In the genomic region with DNA sequence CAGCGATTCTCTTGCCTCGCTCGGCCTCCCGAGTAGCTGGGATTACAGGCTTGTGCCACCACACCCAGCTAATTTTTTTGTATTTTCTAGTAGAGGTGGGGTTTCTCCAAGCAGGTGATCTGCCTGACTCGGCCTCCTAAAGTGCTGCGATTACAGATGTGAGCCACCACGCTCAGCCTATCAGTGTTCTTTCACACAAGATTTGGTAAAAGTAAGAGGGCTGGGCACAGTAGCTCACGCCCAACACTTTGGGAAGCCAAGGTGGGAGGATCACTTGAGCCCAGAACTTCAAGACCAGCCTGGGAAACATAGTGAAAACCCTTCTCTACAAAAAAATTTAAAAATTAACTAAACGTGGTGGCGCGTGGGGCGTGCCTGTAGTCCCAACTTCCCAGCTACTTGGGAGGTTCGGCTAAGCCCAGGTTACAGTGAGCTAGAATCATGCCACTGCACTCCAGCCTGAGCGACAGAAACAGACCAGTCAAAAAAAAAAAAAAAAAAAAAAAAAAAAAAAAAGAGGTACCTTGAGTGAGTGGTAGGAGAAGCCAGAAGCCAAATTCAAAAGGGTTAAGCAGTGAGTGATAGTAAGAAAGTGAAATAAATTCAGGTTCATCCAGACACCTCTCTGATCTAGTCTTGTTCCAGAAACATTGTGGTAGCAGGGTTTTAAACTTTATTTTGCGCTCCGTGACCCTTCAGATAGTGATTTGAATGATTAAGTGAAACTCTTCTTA, we compare ENCODE assay signal across 8 cellular contexts. TPM values are rescaled to one million over a fixed set of nuclear protein-coding genes. Genes with fewer than 3 reads are reported as not detected.
DNase-seq lines count a peak whose midpoint lies in the region; ATAC-seq and TF ChIP-seq lines count a peak whose summit lies in the region.

No MANE protein-coding gene starts in this region.

- peaks cover 10 to 14% of the 10 kb centered on the region in 2 donors for H3K4me1 ChIP-seq in ascending aorta
- peaks cover 9 to 24% of the 10 kb centered on the region in 2 donors for H3K4me1 ChIP-seq in left lung
- peaks cover 13 to 16% of the 10 kb centered on the region in 2 donors for H3K4me1 ChIP-seq in thoracic aorta (ENCODE audit: control insufficient read depth in 1 of 2, low read depth in 2 of 2)

- H3K4me3 ChIP-seq in ascending aorta, result peak overlapping the region; percentile 63 to 81
- H3K4me3 ChIP-seq in left lung, result peak overlapping the region; percentile 70 to 77
- H3K4me3 ChIP-seq in thoracic aorta, result peak overlapping the region; percentile 72

- H3K36me3 ChIP-seq in ascending aorta (peaks cover 17 to 22% of the 10 kb centered on the region in 2 donors), left lung (peaks cover 0 to 18% of the 10 kb centered on the region in 2 donors), thoracic aorta (peaks cover 6% of the 10 kb centered on the region)

- ATAC-seq in left lung (no peak), thoracic aorta (ENCODE audit: insufficient number of reproducible peaks, low FRiP score, low read depth) (no peak), GM18867 (IDR thresholded peaks at IDR 0.05; ENCODE audit: unreplicated experiment) (no peak)

- peaks cover 26% of the 10 kb centered on the region for H3K36me3 Mint-ChIP-seq in activated CD4-positive, alpha-beta T cell treated with anti-CD3 and anti-CD28 coated beads, Interleukin-2, amount 10 ng/mL, durations not matched to agents 24 days and 14 days (ENCODE audit: low read depth)

- no peak for TF ChIP-seq CTCF in ascending aorta (IDR thresholded peaks at IDR 0.05)
- TF ChIP-seq CTCF in left lung (IDR thresholded peaks at IDR 0.05), result no peak
- TF ChIP-seq CTCF in thoracic aorta (IDR thresholded peaks at IDR 0.05), result no peak

- H3K27ac Mint-ChIP-seq in activated CD4-positive, alpha-beta T cell treated with anti-CD3 and anti-CD28 coated beads, Interleukin-2, amount 10 ng/mL, durations not matched to agents 24 days and 14 days, result peak overlapping the region; percentile 98

- no peaks in the 10 kb centered on the region for H3K27me3 ChIP-seq in ascending aorta
- H3K27me3 ChIP-seq in left lung, result no peaks in the 10 kb centered on the region
- H3K27me3 ChIP-seq in thoracic aorta (replicated peaks; ENCODE audit: insufficient read depth), result no peaks in the 10 kb centered on the region

- H3K27ac ChIP-seq in ascending aorta (peak overlapping the region; percentile 88 to 95), left lung (peak overlapping the region; percentile 93 to 94), thoracic aorta (peak overlapping the region; percentile 86 to 90)

- peak overlapping the region; percentile 99 for H3K4me3 Mint-ChIP-seq in activated CD4-positive, alpha-beta T cell treated with anti-CD3 and anti-CD28 coated beads, Interleukin-2, amount 10 ng/mL, durations not matched to agents 24 days and 14 days

- no peaks in the 10 kb centered on the region for H3K9me3 Mint-ChIP-seq in activated CD4-positive, alpha-beta T cell treated with anti-CD3 and anti-CD28 coated beads, Interleukin-2, amount 10 ng/mL, durations not matched to agents 24 days and 14 days

- intact Hi-C loops in activated CD4-positive, alpha-beta T cell treated with anti-CD3 and anti-CD28 coated beads, Interleukin-2, amount 10 ng/mL, durations not matched to agents 24 days and 14 days (cut with micrococcal nuclease), result loop anchor here (1.0 kb wide), 3 partner anchors 11 to 58 kb away; a partner anchor contains a TSS
- intact Hi-C loops in ascending aorta (cut with DNase I) (loop anchor here (1.0 to 2.0 kb wide), 2 partner anchors 11 to 13 kb away; a partner anchor contains a TSS), left lung (cut with DNase I) (no loop called here)

- H3K9me3 ChIP-seq in ascending aorta (no peaks in the 10 kb centered on the region), left lung (no peaks in the 10 kb centered on the region), thoracic aorta (no peaks in the 10 kb centered on the region)

- no peaks in the 10 kb centered on the region for H3K27me3 Mint-ChIP-seq in activated CD4-positive, alpha-beta T cell treated with anti-CD3 and anti-CD28 coated beads, Interleukin-2, amount 10 ng/mL, durations not matched to agents 24 days and 14 days

- DNase-seq in activated CD4-positive, alpha-beta T cell treated with anti-CD3 and anti-CD28 coated beads, Interleukin-2, amount 10 ng/mL, durations not matched to agents 24 days and 14 days, result no peak
- DNase-seq in activated CD4-positive, alpha-beta T cell treated with anti-CD3 and anti-CD28 coated beads, Interleukin-2, amount 50 U/mL, for 1 hour, result no peak
- no peak for DNase-seq in ascending aorta (ENCODE audit: low spot score in 2 of 2)
- peak in 1 of 2 donors; percentile 23 for DNase-seq in left lung
- no peak for DNase-seq in thoracic aorta (ENCODE audit: low spot score)
- DNase-seq in stimulated activated CD4-positive, alpha-beta T cell treated with anti-CD3 and anti-CD28 coated beads, Interleukin-1b, Interleukin-23, amount 100 ng/mL, for 48 hours, result no peak
- no peak for DNase-seq in NCI-H2196 treated with DMSO at 0.1 percent for 48 hours (lab: John Stamatoyannopoulos, UW; ENCODE audit: unreplicated experiment)

- H3K4me1 Mint-ChIP-seq in activated CD4-positive, alpha-beta T cell treated with anti-CD3 and anti-CD28 coated beads, Interleukin-2, amount 10 ng/mL, durations not matched to agents 24 days and 14 days, result peaks cover 22% of the 10 kb centered on the region

RNA-seq across cellular contexts. Expression of a gene that starts 1.0 kb away (rescaled TPM):
- total RNA-seq in activated CD4-positive, alpha-beta T cell treated with anti-CD3 and anti-CD28 coated beads, Interleukin-2, amount 10 ng/mL, durations not matched to agents 24 days and 14 days, result 89.0 and 115 TPM in 2 replicates
- 37.7 TPM for total RNA-seq in ascending aorta
- 10 to 100 TPM; 69.5 to 73.6 TPM for total RNA-seq in left lung
- total RNA-seq in thoracic aorta, result 10 to 100 TPM; 14.6 to 40.8 TPM

RNA-seq across cellular contexts. Expression of a gene that starts 6.3 kb away (rescaled TPM):
- total RNA-seq in activated CD4-positive, alpha-beta T cell treated with anti-CD3 and anti-CD28 coated beads, Interleukin-2, amount 10 ng/mL, durations not matched to agents 24 days and 14 days, result 84.2 and 85.7 TPM in 2 replicates
- total RNA-seq in ascending aorta (71.9 TPM), left lung (10 to 100 TPM; 67.6 to 69.6 TPM), thoracic aorta (10 to 100 TPM; 42.0 to 55.9 TPM)

RNA-seq across cellular contexts. Expression of a gene that starts 11.3 kb away (rescaled TPM):
- 26.5 and 26.9 TPM in 2 replicates for total RNA-seq in activated CD4-positive, alpha-beta T cell treated with anti-CD3 and anti-CD28 coated beads, Interleukin-2, amount 10 ng/mL, durations not matched to agents 24 days and 14 days
- total RNA-seq in ascending aorta (16.5 TPM), left lung (10 to 100 TPM; 12.1 to 17.5 TPM), thoracic aorta (10 to 100 TPM; 31.5 to 43.4 TPM)

RNA-seq across cellular contexts. Expression of a gene that starts 11.4 kb away (rescaled TPM):
- total RNA-seq in activated CD4-positive, alpha-beta T cell treated with anti-CD3 and anti-CD28 coated beads, Interleukin-2, amount 10 ng/mL, durations not matched to agents 24 days and 14 days, result 27.1 and 31.5 TPM in 2 replicates
- total RNA-seq in ascending aorta (19.5 TPM), left lung (10 to 100 TPM; 22.1 to 27.0 TPM), thoracic aorta (10 to 100 TPM; 37.9 to 38.9 TPM)

RNA-seq across cellular contexts. Expression of a gene that starts 13.3 kb away (rescaled TPM):
- 28.8 and 29.0 TPM in 2 replicates for total RNA-seq in activated CD4-positive, alpha-beta T cell treated with anti-CD3 and anti-CD28 coated beads, Interleukin-2, amount 10 ng/mL, durations not matched to agents 24 days and 14 days
- total RNA-seq in ascending aorta (18.1 TPM), left lung (10 to 100 TPM; 38.7 to 71.7 TPM), thoracic aorta (10 to 100 TPM; 27.4 to 47.1 TPM)

Comparison
In these comparisons a context has a peak if more than half of its experiments do, and no peak if none do; other contexts are left out.
1. intact Hi-C loops: an anchor here in activated CD4-positive, alpha-beta T cell treated with anti-CD3 and anti-CD28 coated beads, Interleukin-2, amount 10 ng/mL, durations not matched to agents 24 days and 14 days (1.0 kb wide) and ascending aorta (1.0 to 2.0 kb wide); none called in left lung.